Comparison of ENCODE assay signal across 23 cellular contexts in genomic region chr4:8283631-8284121, GRCh38. TPM values are rescaled to one million over a fixed set of nuclear protein-coding genes. Genes with fewer than 3 reads are reported as not detected.
DNase-seq lines count a peak whose midpoint lies in the region; ATAC-seq and TF ChIP-seq lines count a peak whose summit lies in the region.
"Had no signal": no experiment of that assay in that cellular context is flagged by ENCODE, and none has a peak within 500 bp of the region (broad histone marks: within the 10 kb centered on the region; RNA-seq: fewer than 3 reads in every experiment).

No MANE protein-coding gene starts in this region.

- H3K4me3 ChIP-seq in BLaER1 (peak overlapping the region; percentile 57; the same call in 1 of the 2 replicates), OCI-LY1 (ENCODE audit: low read depth, low read length, poor library complexity, severe bottlenecking) (no peak overlapping the region)
- H3K4me3 ChIP-seq: esophagus muscularis mucosa, stomach, tibial nerve had no signal

- TF ChIP-seq CTCF in OCI-LY1 (IDR thresholded peaks at IDR 0.05; ENCODE audit: low read length) (peak; percentile 45), glutamatergic neuron (IDR thresholded peaks at IDR 0.05; ENCODE audit: partially characterized antibody, unreplicated experiment) (no peak), nephron progenitor cell (IDR thresholded peaks at IDR 0.05) (no peak)

- ATAC-seq in GM21390 (IDR thresholded peaks at IDR 0.05; ENCODE audit: unreplicated experiment) (no peak), GM19351 (IDR thresholded peaks at IDR 0.05; ENCODE audit: unreplicated experiment) (no peak)
- ATAC-seq: activated CD4-positive, CD25-positive, alpha-beta regulatory T cell treated with anti-CD3 and anti-CD28 coated beads, Interleukin-2, amount 50 U/mL, for 24 hours had no signal

- H2AFZ ChIP-seq in OCI-LY1 (ENCODE audit: low read length), result no peak overlapping the region

- H3K27ac ChIP-seq in BLaER1 (peak overlapping the region; percentile 97), OCI-LY1 (ENCODE audit: low read depth, low read length, poor library complexity, severe bottlenecking) (no peak overlapping the region)
- H3K27ac ChIP-seq: C4-2B, RWPE1, tibial nerve had no signal

- H3K27me3 Mint-ChIP-seq in glutamatergic neuron (ENCODE audit: unreplicated experiment) (peaks cover 10% of the 10 kb centered on the region), nephron progenitor cell (ENCODE audit: low read depth, poor library complexity) (peaks cover 3% of the 10 kb centered on the region)
- H3K27me3 Mint-ChIP-seq: activated CD4-positive, alpha-beta memory T cell treated with anti-CD3 and anti-CD28 coated beads, Interleukin-2, amount 10 ng/mL, durations not matched to agents 7 days and 5 days; activated naive CD8-positive, alpha-beta T cell treated with anti-CD3 and anti-CD28 coated beads, Interleukin-2, amount 10 ng/mL, durations not matched to agents 7 days and 5 days had no signal

- no peaks in the 10 kb centered on the region for H3K9me2 ChIP-seq in OCI-LY1 (ENCODE audit: low read depth, low read length)

- H3K36me3 ChIP-seq in BLaER1 (peaks cover 86% of the 10 kb centered on the region), OCI-LY1 (ENCODE audit: insufficient read depth, low read length) (no peaks in the 10 kb centered on the region)
- H3K36me3 ChIP-seq: tibial nerve had no signal

- H3K27ac Mint-ChIP-seq in glutamatergic neuron (ENCODE audit: unreplicated experiment) (no peak overlapping the region), nephron progenitor cell (peak overlapping the region; percentile 46)
- H3K27ac Mint-ChIP-seq: activated CD4-positive, alpha-beta memory T cell treated with anti-CD3 and anti-CD28 coated beads, Interleukin-2, amount 10 ng/mL, durations not matched to agents 7 days and 5 days; activated naive CD8-positive, alpha-beta T cell treated with anti-CD3 and anti-CD28 coated beads, Interleukin-2, amount 10 ng/mL, durations not matched to agents 7 days and 5 days; memory B cell had no signal

- H3K4me2 ChIP-seq in BLaER1, result peak overlapping the region; percentile 97
- no peak overlapping the region for H3K4me2 ChIP-seq in OCI-LY1 (ENCODE audit: low read length)

- H3K36me3 Mint-ChIP-seq in glutamatergic neuron (ENCODE audit: unreplicated experiment), result no peaks in the 10 kb centered on the region
- H3K36me3 Mint-ChIP-seq in nephron progenitor cell (ENCODE audit: low read depth), result no peaks in the 10 kb centered on the region
- H3K36me3 Mint-ChIP-seq: activated naive CD8-positive, alpha-beta T cell treated with anti-CD3 and anti-CD28 coated beads, Interleukin-2, amount 10 ng/mL, durations not matched to agents 7 days and 5 days; memory B cell had no signal

- peaks cover 2% of the 10 kb centered on the region for H3K9me3 Mint-ChIP-seq in glutamatergic neuron (ENCODE audit: unreplicated experiment)
- no peaks in the 10 kb centered on the region for H3K9me3 Mint-ChIP-seq in nephron progenitor cell
- H3K9me3 Mint-ChIP-seq: activated CD4-positive, alpha-beta memory T cell treated with anti-CD3 and anti-CD28 coated beads, Interleukin-2, amount 10 ng/mL, durations not matched to agents 7 days and 5 days; activated naive CD8-positive, alpha-beta T cell treated with anti-CD3 and anti-CD28 coated beads, Interleukin-2, amount 10 ng/mL, durations not matched to agents 7 days and 5 days; memory B cell had no signal

- no peaks in the 10 kb centered on the region for H3K27me3 ChIP-seq in BLaER1
- peaks cover 4% of the 10 kb centered on the region; the same call in 1 of the 2 replicates for H3K27me3 ChIP-seq in OCI-LY1 (ENCODE audit: insufficient read depth, low read length)
- H3K27me3 ChIP-seq: esophagus muscularis mucosa, stomach, tibial nerve had no signal

- H3K4me1 ChIP-seq in BLaER1 (peaks cover 99% of the 10 kb centered on the region), OCI-LY1 (ENCODE audit: insufficient read depth, low read length, severe bottlenecking) (peaks cover 23% of the 10 kb centered on the region)

- H3K4me3 Mint-ChIP-seq in glutamatergic neuron (ENCODE audit: unreplicated experiment) (no peak overlapping the region), nephron progenitor cell (no peak overlapping the region)
- H3K4me3 Mint-ChIP-seq: activated CD4-positive, alpha-beta memory T cell treated with anti-CD3 and anti-CD28 coated beads, Interleukin-2, amount 10 ng/mL, durations not matched to agents 7 days and 5 days; activated naive CD8-positive, alpha-beta T cell treated with anti-CD3 and anti-CD28 coated beads, Interleukin-2, amount 10 ng/mL, durations not matched to agents 7 days and 5 days; memory B cell had no signal

- H3K4me1 Mint-ChIP-seq in glutamatergic neuron (ENCODE audit: low read depth, unreplicated experiment) (peaks cover 24% of the 10 kb centered on the region), nephron progenitor cell (peaks cover 38% of the 10 kb centered on the region)
- H3K4me1 Mint-ChIP-seq: activated CD4-positive, alpha-beta memory T cell treated with anti-CD3 and anti-CD28 coated beads, Interleukin-2, amount 10 ng/mL, durations not matched to agents 7 days and 5 days; memory B cell had no signal

- DNase-seq in glutamatergic neuron (peak; percentile 37), nephron progenitor cell (no peak), RPMI8226 (no peak), DMS153 (lab: John Stamatoyannopoulos, UW) (no peak)
- DNase-seq: activated CD4-positive, alpha-beta memory T cell treated with anti-CD3 and anti-CD28 coated beads, Interleukin-2, amount 10 ng/mL, durations not matched to agents 7 days and 5 days; activated effector memory CD4-positive, alpha-beta T cell treated with Interleukin-2 at 50 U/mL for 16 hours; activated naive CD8-positive, alpha-beta T cell treated with anti-CD3 and anti-CD28 coated beads, Interleukin-2, amount 10 ng/mL, durations not matched to agents 7 days and 5 days; effector memory CD4-positive, alpha-beta T cell; GF-D8; NCI-H1105; NCI-H510A treated with DMSO at 0.1 percent for 48 hours; stomach; T1000 had no signal

- peaks cover 98% of the 10 kb centered on the region for H4K20me1 ChIP-seq in BLaER1
- H4K20me1 ChIP-seq in OCI-LY1 (ENCODE audit: insufficient read depth, low read length), result no peaks in the 10 kb centered on the region

- no peaks in the 10 kb centered on the region for H3F3A ChIP-seq in OCI-LY1 (ENCODE audit: insufficient read depth, low read length)

- no peaks in the 10 kb centered on the region for H3K79me2 ChIP-seq in OCI-LY1 (ENCODE audit: insufficient read depth, low read length)

- peak overlapping the region; percentile 74; the same call in 1 of the 2 replicates for H3K9ac ChIP-seq in BLaER1
- no peak overlapping the region for H3K9ac ChIP-seq in OCI-LY1 (ENCODE audit: low read length)

- no peaks in the 10 kb centered on the region for H3K9me3 ChIP-seq in BLaER1
- H3K9me3 ChIP-seq in OCI-LY1 (ENCODE audit: low read length), result no peaks in the 10 kb centered on the region
- H3K9me3 ChIP-seq: esophagus muscularis mucosa, stomach, tibial nerve had no signal

RNA-seq across cellular contexts. Expression of gene HTRA3, which starts 14.1 kb away (rescaled TPM):
- total RNA-seq in glutamatergic neuron (ENCODE audit: unreplicated experiment), result 0.64 TPM
- total RNA-seq: activated CD4-positive, alpha-beta memory T cell treated with anti-CD3 and anti-CD28 coated beads, Interleukin-2, amount 10 ng/mL, durations not matched to agents 7 days and 5 days; activated naive CD8-positive, alpha-beta T cell treated with anti-CD3 and anti-CD28 coated beads, Interleukin-2, amount 10 ng/mL, durations not matched to agents 7 days and 5 days had no signal
